ENCODE assay signal across 20 cellular contexts in genomic region chr12:48671231-48671856, GRCh38. TPM values are rescaled to one million over a fixed set of nuclear protein-coding genes. Genes with fewer than 3 reads are reported as not detected.
A peak's percentile ranks its signal among the peaks of the same experiment; 100 is the strongest.
DNase-seq lines count a peak whose midpoint lies in the region; ATAC-seq and TF ChIP-seq lines count a peak whose summit lies in the region.
"Had no signal": no experiment of that assay in that cellular context is flagged by ENCODE, and none has a peak within 500 bp of the region (broad histone marks: within the 10 kb centered on the region; RNA-seq: fewer than 3 reads in every experiment).

No MANE protein-coding gene starts in this region.

- intact Hi-C loops in Right ventricle myocardium inferior (cut with DNase I): no loop called here

- H3K27me3 ChIP-seq in cardiac muscle cell: no peaks in the 10 kb centered on the region
- H3K27me3 ChIP-seq in skeletal muscle tissue (ENCODE audit: control insufficient read depth in 3 of 3, insufficient read depth in 3 of 3, low read length in 3 of 3): no peaks in the 10 kb centered on the region

- no peak overlapping the region for H3K9ac ChIP-seq in skeletal muscle tissue (ENCODE audit: low read depth in 1 of 3, low read length in 3 of 3)

- TF ChIP-seq CTCF in cardiac muscle cell (IDR thresholded peaks at IDR 0.05; ENCODE audit: low read depth, low read length) (no peak), RWPE1 (conservative IDR thresholded peaks at IDR 0.05; ENCODE audit: low read depth) (no peak), fibroblast of mammary gland (conservative IDR thresholded peaks at IDR 0.05; ENCODE audit: control insufficient read depth, insufficient read depth, low read depth, low read length) (no peak)

- H3K27ac ChIP-seq in cardiac muscle cell: peak overlapping the region; percentile 25
- H3K27ac ChIP-seq in RWPE1: no peak overlapping the region
- peak overlapping the region; percentile 70 for H3K27ac ChIP-seq in skeletal muscle tissue (ENCODE audit: low read depth, low read length)
- H3K27ac ChIP-seq: left ventricle myocardium inferior, thoracic aorta had no signal

- POLR2A ChIA-PET in RWPE1 (lab: Yijun Ruan, JAX; ENCODE audit: low non-redundant PET): no interaction called here

- ATAC-seq in Right ventricle myocardium inferior: no peak
- no peak for ATAC-seq in GM19324 (IDR thresholded peaks at IDR 0.05; ENCODE audit: low FRiP score, unreplicated experiment)
- ATAC-seq: mucosa of descending colon, T-cell had no signal

- no peak overlapping the region for H3K4me3 ChIP-seq in cardiac muscle cell
- no peak overlapping the region for H3K4me3 ChIP-seq in fibroblast of mammary gland (ENCODE audit: control insufficient read depth, low read depth, low read length)
- H3K4me3 ChIP-seq in skeletal muscle tissue (ENCODE audit: low read length in 3 of 3): no peak overlapping the region
- H3K4me3 ChIP-seq: left ventricle myocardium inferior, mucosa of descending colon, thoracic aorta had no signal

- no peaks in the 10 kb centered on the region for H3K4me1 ChIP-seq in cardiac muscle cell (ENCODE audit: low read depth)
- peaks cover 8 to 44% (median 35%) of the 10 kb centered on the region in 3 donors for H3K4me1 ChIP-seq in skeletal muscle tissue (ENCODE audit: control insufficient read depth in 3 of 3, insufficient read depth in 3 of 3, low read length in 3 of 3)

- DNase-seq in cardiac muscle cell (ENCODE audit: low read depth in 1 of 2, low spot score in 1 of 2): no peak
- no peak for DNase-seq in Right ventricle myocardium inferior (ENCODE audit: missing footprints)
- DNase-seq in RWPE1 (ENCODE audit: low spot score): peak; percentile 62
- peak; percentile 65 for DNase-seq in fibroblast of mammary gland (ENCODE audit: low read depth)
- no peak for DNase-seq in glomerular visceral epithelial cell (ENCODE audit: extremely low spot score)
- no peak for DNase-seq in nucleus accumbens (lab: John Stamatoyannopoulos, UW)
- DNase-seq: ACHN; activated CD4-positive, alpha-beta T cell treated with anti-CD3 and anti-CD28 coated beads, Interleukin-2, amount 50 U/mL, for 48 hours; dermis blood vessel endothelial cell; DMS 273 treated with DMSO at 0.1 percent for 48 hours; head of caudate nucleus; left ventricle myocardium inferior; mucosa of descending colon; MV-4-11; NCI-H187 treated with DMSO at 0.1 percent for 48 hours; Right ventricle myocardium superior; T-cell had no signal

- no peaks in the 10 kb centered on the region for H3K9me3 ChIP-seq in cardiac muscle cell (ENCODE audit: low read depth)
- H3K9me3 ChIP-seq in skeletal muscle tissue (ENCODE audit: control insufficient read depth in 3 of 3, low read length in 3 of 3): no peaks in the 10 kb centered on the region
- H3K9me3 ChIP-seq: left ventricle myocardium inferior, mucosa of descending colon, thoracic aorta had no signal

- H3K36me3 ChIP-seq in cardiac muscle cell (peaks cover 69% of the 10 kb centered on the region), skeletal muscle tissue (ENCODE audit: control insufficient read depth in 3 of 3, insufficient read depth in 3 of 3, low read length in 3 of 3) (peaks cover 34 to 38% (median 37%) of the 10 kb centered on the region in 3 donors)

- CTCF ChIA-PET in RWPE1 (lab: Yijun Ruan, JAX): interaction anchor here (0.7 to 0.8 kb wide), 2 partner anchors 143 to 836 kb away, joined by 4 to 5 read pairs; no protein-coding TSS in a partner anchor

RNA-seq across cellular contexts. Expression of gene KANSL2, which starts 10.7 kb away (rescaled TPM):
- total RNA-seq in cardiac muscle cell: 40.8 and 51.5 TPM in 2 replicates
- polyA plus RNA-seq in cardiac muscle cell: 34.5 and 52.6 TPM in 2 replicates
- 19.7 TPM for total RNA-seq in Right ventricle myocardium inferior
- 53.8 TPM for total RNA-seq in skeletal muscle tissue

RNA-seq across cellular contexts. Expression of gene CCNT1, which starts 45.2 kb away (rescaled TPM):
- total RNA-seq in cardiac muscle cell (17.6 and 20.4 TPM in 2 replicates), Right ventricle myocardium inferior (17.0 TPM), skeletal muscle tissue (27.7 TPM)
- polyA plus RNA-seq in cardiac muscle cell: 6.3 and 9.9 TPM in 2 replicates

Comparison
In these comparisons a context has a peak if more than half of its experiments do, and no peak if none do; other contexts are left out.
1. DNase-seq: peak in RWPE1 (single experiment) and fibroblast of mammary gland (single experiment); none in cardiac muscle cell (0 of 2), Right ventricle myocardium inferior (single experiment), glomerular visceral epithelial cell (single experiment) and nucleus accumbens (0 of 56).